Comparison of ENCODE assay signal across 8 cellular contexts in genomic region chr17:1227917-1228751, GRCh38. TPM values are rescaled to one million over a fixed set of nuclear protein-coding genes. Genes with fewer than 3 reads are reported as not detected.
DNase-seq lines count a peak whose midpoint lies in the region; TF ChIP-seq lines count a peak whose summit lies in the region.

No MANE protein-coding gene starts in this region.

- POLR2A ChIA-PET in CD4-positive, alpha-beta memory T cell (lab: Charles Lee; ENCODE audit: partially characterized antibody): no interaction called here

- peaks cover 7 to 26% (median 16%) of the 10 kb centered on the region in 4 donors for H3K4me1 Mint-ChIP-seq in CD4-positive, alpha-beta memory T cell
- H3K4me1 Mint-ChIP-seq in dendritic cell treated with granulocyte-macrophage colony-stimulating factor and Interleukin-4, amounts not matched to agents 40 ng/mL and 50 ng/mL, for 4 days (ENCODE audit: low read depth): peaks cover 83% of the 10 kb centered on the region
- peaks cover 43% of the 10 kb centered on the region for H3K4me1 Mint-ChIP-seq in nephron progenitor cell

- intact Hi-C loops in CD4-positive, alpha-beta memory T cell (cut with micrococcal nuclease): no loop called here
- intact Hi-C loops in dendritic cell treated with granulocyte-macrophage colony-stimulating factor and Interleukin-4, amounts not matched to agents 40 ng/mL and 50 ng/mL, for 4 days (cut with micrococcal nuclease): loop anchor here (1.0 to 5.0 kb wide), 2 partner anchors 23 to 41 kb away; no protein-coding TSS in a partner anchor

- peak overlapping the region; percentile 81 to 93 (median 85) for H3K4me3 Mint-ChIP-seq in CD4-positive, alpha-beta memory T cell
- H3K4me3 Mint-ChIP-seq in dendritic cell treated with granulocyte-macrophage colony-stimulating factor and Interleukin-4, amounts not matched to agents 40 ng/mL and 50 ng/mL, for 4 days: peak overlapping the region; percentile 100
- peak overlapping the region; percentile 84 for H3K4me3 Mint-ChIP-seq in nephron progenitor cell

- H3K4me3 ChIP-seq in CD4-positive, alpha-beta memory T cell (ENCODE audit: low read length in 2 of 2): no peak overlapping the region
- H3K4me3 ChIP-seq in OCI-LY3 (ENCODE audit: low read length): peak overlapping the region; percentile 92

- H3K4me2 ChIP-seq in OCI-LY3 (ENCODE audit: low read length): peak overlapping the region; percentile 96

- peak overlapping the region; percentile 77 for H3K9ac ChIP-seq in OCI-LY3 (ENCODE audit: low read length)

- peaks cover 11% of the 10 kb centered on the region for H3K4me1 ChIP-seq in CD4-positive, alpha-beta memory T cell (ENCODE audit: insufficient read depth, low read length)
- peaks cover 10% of the 10 kb centered on the region for H3K4me1 ChIP-seq in OCI-LY3 (ENCODE audit: low read length)

- peak in 2 of 5 donors; percentile 22 to 59 for DNase-seq in CD4-positive, alpha-beta memory T cell
- DNase-seq in GM20000 (ENCODE audit: low spot score): peak; percentile 84
- DNase-seq in nephron progenitor cell: peak; percentile 31
- no peak for DNase-seq in EL
- no peak for DNase-seq in NCI-H1436 (lab: John Stamatoyannopoulos, UW)
- DNase-seq in NCI-H187 treated with DMSO at 0.1 percent for 48 hours (lab: John Stamatoyannopoulos, UW): no peak

- peaks cover 26 to 30% of the 10 kb centered on the region in 2 donors for H3K27me3 Mint-ChIP-seq in CD4-positive, alpha-beta memory T cell
- H3K27me3 Mint-ChIP-seq in dendritic cell treated with granulocyte-macrophage colony-stimulating factor and Interleukin-4, amounts not matched to agents 40 ng/mL and 50 ng/mL, for 4 days: no peaks in the 10 kb centered on the region
- H3K27me3 Mint-ChIP-seq in nephron progenitor cell (ENCODE audit: low read depth, poor library complexity): peaks cover 82% of the 10 kb centered on the region

- no peak for TF ChIP-seq CTCF in GM20000 (IDR thresholded peaks at IDR 0.05; ENCODE audit: extremely low read depth, missing control alignments)
- no peak for TF ChIP-seq CTCF in OCI-LY3 (IDR thresholded peaks at IDR 0.05; ENCODE audit: low read depth, low read length)
- no peak for TF ChIP-seq CTCF in nephron progenitor cell (IDR thresholded peaks at IDR 0.05)

- H3K36me3 Mint-ChIP-seq in CD4-positive, alpha-beta memory T cell: no peaks in the 10 kb centered on the region
- peaks cover 66% of the 10 kb centered on the region for H3K36me3 Mint-ChIP-seq in dendritic cell treated with granulocyte-macrophage colony-stimulating factor and Interleukin-4, amounts not matched to agents 40 ng/mL and 50 ng/mL, for 4 days (ENCODE audit: low read depth)
- H3K36me3 Mint-ChIP-seq in nephron progenitor cell (ENCODE audit: low read depth): peaks cover 5% of the 10 kb centered on the region

- peaks cover 60% of the 10 kb centered on the region for H3K79me2 ChIP-seq in OCI-LY3 (ENCODE audit: low read length)

- no peaks in the 10 kb centered on the region for H3K9me3 ChIP-seq in CD4-positive, alpha-beta memory T cell (ENCODE audit: control insufficient read depth in 1 of 2, low read length in 2 of 2)
- H3K9me3 ChIP-seq in OCI-LY3 (ENCODE audit: insufficient read depth, low read length): no peaks in the 10 kb centered on the region

- H4K20me1 ChIP-seq in OCI-LY3 (ENCODE audit: insufficient read depth, low read length): peaks cover 41% of the 10 kb centered on the region

- no peaks in the 10 kb centered on the region for H3K27me3 ChIP-seq in CD4-positive, alpha-beta memory T cell (ENCODE audit: insufficient read depth, low read length)
- peaks cover 12% of the 10 kb centered on the region for H3K27me3 ChIP-seq in OCI-LY3 (ENCODE audit: low read depth, low read length)

- no peak overlapping the region for H3K27ac ChIP-seq in CD4-positive, alpha-beta memory T cell (ENCODE audit: low read depth, low read length)
- peak overlapping the region; percentile 66 for H3K27ac ChIP-seq in OCI-LY3 (ENCODE audit: low read length)

- peaks cover 0 to 2% (median 0%) of the 10 kb centered on the region in 8 donors for H3K9me3 Mint-ChIP-seq in CD4-positive, alpha-beta memory T cell
- no peaks in the 10 kb centered on the region for H3K9me3 Mint-ChIP-seq in dendritic cell treated with granulocyte-macrophage colony-stimulating factor and Interleukin-4, amounts not matched to agents 40 ng/mL and 50 ng/mL, for 4 days
- peaks cover 12% of the 10 kb centered on the region for H3K9me3 Mint-ChIP-seq in nephron progenitor cell

- H3K27ac Mint-ChIP-seq in CD4-positive, alpha-beta memory T cell: peak overlapping the region in 6 of 7 donors; percentile 10 to 87 (median 64)
- peak overlapping the region; percentile 95 for H3K27ac Mint-ChIP-seq in dendritic cell treated with granulocyte-macrophage colony-stimulating factor and Interleukin-4, amounts not matched to agents 40 ng/mL and 50 ng/mL, for 4 days
- H3K27ac Mint-ChIP-seq in nephron progenitor cell: no peak overlapping the region

- H3K36me3 ChIP-seq in CD4-positive, alpha-beta memory T cell (ENCODE audit: insufficient read depth, low read length): no peaks in the 10 kb centered on the region
- H3K36me3 ChIP-seq in OCI-LY3 (replicated peaks; ENCODE audit: low read depth, low read length): peaks cover 23% of the 10 kb centered on the region

- CTCF ChIA-PET in CD4-positive, alpha-beta memory T cell (lab: Charles Lee; ENCODE audit: partially characterized antibody): interaction anchor here (0.9 to 1.2 kb wide), 2 partner anchors 10 to 41 kb away, joined by 3 to 4 read pairs; no protein-coding TSS in a partner anchor

- no peak overlapping the region for H2AFZ ChIP-seq in OCI-LY3 (ENCODE audit: low read depth, low read length)

RNA-seq across cellular contexts. Expression of gene BHLHA9, which starts 42.1 kb away (rescaled TPM):
- not detected for total RNA-seq in CD4-positive, alpha-beta memory T cell
- polyA plus RNA-seq in CD4-positive, alpha-beta memory T cell: not detected

RNA-seq across cellular contexts. Expression of gene ABR, which starts 48.4 kb away (rescaled TPM):
- 100 to 1,000 TPM; 139 to 157 TPM for total RNA-seq in CD4-positive, alpha-beta memory T cell
- polyA plus RNA-seq in CD4-positive, alpha-beta memory T cell: 10 to 100 TPM in 1 of 2 donors, 1 to 10 TPM in 1; 7.2 to 33.4 TPM

RNA-seq across cellular contexts. Expression of gene TRARG1, which starts 51.3 kb away (rescaled TPM):
- total RNA-seq in CD4-positive, alpha-beta memory T cell: not detected
- not detected for polyA plus RNA-seq in CD4-positive, alpha-beta memory T cell

Comparison
In these comparisons a context has a peak if more than half of its experiments do, and no peak if none do; other contexts are left out.
1. DNase-seq: peak in GM20000 (single experiment) and nephron progenitor cell (single experiment); none in EL (single experiment), NCI-H1436 (single experiment) and NCI-H187 treated with DMSO at 0.1 percent for 48 hours (single experiment).
2. Peak in every context shown above with its lines, with median percentiles within 50 percentile points of each other: H3K4me3 Mint-ChIP-seq.